Comparison of ENCODE assay signal across 35 cellular contexts in the genomic region with DNA sequence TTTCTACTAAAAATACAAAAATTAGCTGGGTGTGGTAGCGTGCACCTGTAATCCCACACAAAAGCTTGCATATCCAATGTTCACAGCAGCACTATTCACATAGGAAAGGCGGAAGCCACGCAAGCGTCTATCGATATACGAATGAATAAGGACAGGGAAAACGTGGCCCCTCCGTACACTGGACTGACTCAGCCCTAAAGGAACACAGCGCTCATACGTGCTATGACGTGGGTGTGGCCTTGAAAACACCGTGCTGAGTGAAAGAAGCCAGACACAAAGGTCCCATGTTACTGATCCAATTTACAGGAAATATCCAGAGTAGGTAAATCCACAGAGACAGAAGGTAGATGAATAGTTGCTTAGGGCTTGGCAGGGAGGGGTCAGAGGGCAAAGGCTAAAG. TPM values are rescaled to one million over a fixed set of nuclear protein-coding genes. Genes with fewer than 3 reads are reported as not detected.
"Had no signal": no experiment of that assay in that cellular context is flagged by ENCODE, and none has a peak within 500 bp of the region (broad histone marks: within the 10 kb centered on the region; RNA-seq: fewer than 3 reads in every experiment).

No MANE protein-coding gene starts in this region.

- DNase-seq: colonic mucosa; effector CD8-positive, alpha-beta T cell; endodermal cell; esophagus squamous epithelium; foreskin melanocyte; glutamatergic neuron; heart right ventricle; mesenchymal stem cell; mucosa of descending colon; naive B cell; stimulated activated CD4-positive, alpha-beta T cell treated with anti-CD3 and anti-CD28 coated beads, Interleukin-2, amount 100 ng/mL, for 24 hours; stimulated activated CD4-positive, alpha-beta T cell treated with anti-CD3 and anti-CD28 coated beads, Interleukin-4, amount 100 ng/mL, for 24 hours; stimulated activated naive CD4-positive, alpha-beta T cell treated with Interleukin-2 at 50 U/mL for 16 hours; stomach; thyroid gland; trophoblast cell had no signal

- H3K27me3 Mint-ChIP-seq: naive B cell had no signal

- H3K36me3 ChIP-seq: neural progenitor cell had no signal

- H3K36me3 Mint-ChIP-seq: mesothelial cell of epicardium; naive B cell; natural killer cell treated with Interleukin-12 subunit alpha and Interleukin-12 subunit beta and Interleukin-15 and Interleukin-18, amount 100 ng/mL, for 72 hours had no signal

- H3K27ac Mint-ChIP-seq: dendritic cell treated with granulocyte-macrophage colony-stimulating factor and Interleukin-4, amounts not matched to agents 40 ng/mL and 50 ng/mL, for 4 days; endodermal cell; mesothelial cell of epicardium; natural killer cell treated with Interleukin-12 subunit alpha and Interleukin-12 subunit beta and Interleukin-15 and Interleukin-18, amount 100 ng/mL, for 72 hours; neural progenitor cell; stimulated activated effector memory CD8-positive, alpha-beta T cell treated with anti-CD3 and anti-CD28 coated beads, Interleukin-12 subunit alpha, Interleukin-12 subunit beta, amount 100 ng/mL, for 72 hours had no signal

- H3K9ac ChIP-seq: neural progenitor cell had no signal

- H3K27ac ChIP-seq: colonic mucosa, esophagus squamous epithelium, heart right ventricle, neural progenitor cell, prostate gland, right atrium auricular region, stomach, thyroid gland, vagina had no signal

- H3K4me1 ChIP-seq: colonic mucosa, neural progenitor cell, prostate gland had no signal

- H3K4me3 Mint-ChIP-seq: dendritic cell treated with granulocyte-macrophage colony-stimulating factor and Interleukin-4, amounts not matched to agents 40 ng/mL and 50 ng/mL, for 4 days; endodermal cell; mesothelial cell of epicardium; natural killer cell treated with Interleukin-12 subunit alpha and Interleukin-12 subunit beta and Interleukin-15 and Interleukin-18, amount 100 ng/mL, for 72 hours; neural progenitor cell; stimulated activated effector memory CD8-positive, alpha-beta T cell treated with anti-CD3 and anti-CD28 coated beads, Interleukin-12 subunit alpha, Interleukin-12 subunit beta, amount 100 ng/mL, for 72 hours had no signal

- H3K9me3 Mint-ChIP-seq: dendritic cell treated with granulocyte-macrophage colony-stimulating factor and Interleukin-4, amounts not matched to agents 40 ng/mL and 50 ng/mL, for 4 days; endodermal cell; mesothelial cell of epicardium; naive B cell; natural killer cell treated with Interleukin-12 subunit alpha and Interleukin-12 subunit beta and Interleukin-15 and Interleukin-18, amount 100 ng/mL, for 72 hours; neural progenitor cell; stimulated activated effector memory CD8-positive, alpha-beta T cell treated with anti-CD3 and anti-CD28 coated beads, Interleukin-12 subunit alpha, Interleukin-12 subunit beta, amount 100 ng/mL, for 72 hours had no signal

- FAIRE-seq: endothelial cell of umbilical vein, keratinocyte had no signal

- ATAC-seq: heart right ventricle; left lobe of liver; mucosa of descending colon; natural killer cell treated with Interleukin-12 subunit alpha and Interleukin-12 subunit beta and Interleukin-15 and Interleukin-18, amount 100 ng/mL, for 72 hours; sciatic nerve; stimulated activated effector memory CD8-positive, alpha-beta T cell treated with anti-CD3 and anti-CD28 coated beads, Interleukin-12 subunit alpha, Interleukin-12 subunit beta, amount 100 ng/mL, for 72 hours had no signal

- H3K4me1 Mint-ChIP-seq: endodermal cell had no signal

- H3K4me3 ChIP-seq: colonic mucosa, esophagus squamous epithelium, heart right ventricle, lung, mucosa of descending colon, neural progenitor cell, prostate gland, right atrium auricular region, stomach, thyroid gland, vagina had no signal

- H3K9me3 ChIP-seq: colonic mucosa, esophagus squamous epithelium, heart right ventricle, mucosa of descending colon, prostate gland, right atrium auricular region, stomach, thyroid gland, vagina had no signal

RNA-seq across cellular contexts. Expression of gene MIOX, which starts 13.8 kb away (rescaled TPM):
- total RNA-seq: colonic mucosa, endodermal cell, endothelial cell of umbilical vein, epithelial cell of proximal tubule, esophagus squamous epithelium, heart right ventricle, left lobe of liver, liver, lung, mucosa of descending colon, prostate gland, right atrium auricular region, sciatic nerve, stomach, subcutaneous adipose tissue, temporal lobe, ureter, vagina had no signal
- polyA plus RNA-seq: endothelial cell of umbilical vein, heart right ventricle, keratinocyte, liver had no signal

RNA-seq across cellular contexts. Expression of gene ADM2, which starts 19.1 kb away (rescaled TPM):
- total RNA-seq: subcutaneous adipose tissue, vagina had no signal

RNA-seq across cellular contexts. Expression of gene SCO2, which starts 24.9 kb away (rescaled TPM):
- total RNA-seq: epithelial cell of proximal tubule, left lobe of liver, osteocyte, stomach, ureter had no signal
